ENCODE assay signal across 15 cellular contexts in genomic region chr4:5125326-5125725, GRCh38.
DNase-seq lines count a peak whose midpoint lies in the region; ATAC-seq and TF ChIP-seq lines count a peak whose summit lies in the region.
"Had no signal": no experiment of that assay in that cellular context is flagged by ENCODE, and none has a peak within 500 bp of the region (broad histone marks: within the 10 kb centered on the region; RNA-seq: fewer than 3 reads in every experiment).

No MANE protein-coding gene starts in this region.

- no peak for ATAC-seq in HG03159 (IDR thresholded peaks at IDR 0.05; ENCODE audit: unreplicated experiment)

- peaks cover 10% of the 10 kb centered on the region for H3K27me3 Mint-ChIP-seq in activated CD4-positive, alpha-beta memory T cell treated with anti-CD3 and anti-CD28 coated beads for 36 hours
- H3K27me3 Mint-ChIP-seq: IgD-negative memory B cell had no signal

- TF ChIP-seq CTCF in WERI-Rb-1 (IDR thresholded peaks at IDR 0.05; ENCODE audit: low read depth, low read length): no peak
- no peak for TF ChIP-seq CTCF in testis (IDR thresholded peaks at IDR 0.05)

- no peak for TF ChIP-seq POLR2A in testis (IDR thresholded peaks at IDR 0.05)

- H3K36me3 ChIP-seq in WERI-Rb-1 (no peaks in the 10 kb centered on the region), testis (ENCODE audit: low read depth, missing control alignments) (no peaks in the 10 kb centered on the region)

- H3K4me3 Mint-ChIP-seq in activated CD4-positive, alpha-beta memory T cell treated with anti-CD3 and anti-CD28 coated beads for 36 hours: no peak overlapping the region
- H3K4me3 Mint-ChIP-seq: IgD-negative memory B cell had no signal

- DNase-seq in NCI-H1417 (lab: John Stamatoyannopoulos, UW) (peak; percentile 62 to 80 (median 62)), NCI-H1417 treated with DMSO at 0.1 percent for 48 hours (lab: John Stamatoyannopoulos, UW) (no peak), NCI-H1105 (lab: John Stamatoyannopoulos, UW) (peak; percentile 20), NCI-H748 (lab: John Stamatoyannopoulos, UW; ENCODE audit: unreplicated experiment) (peak; percentile 81), WERI-Rb-1 (peak; percentile 65), testis (no peak)
- no peak for DNase-seq in activated CD4-positive, alpha-beta memory T cell treated with anti-CD3 and anti-CD28 coated beads for 36 hours
- DNase-seq: Caco-2, GM23248, NCI-H1694 treated with DMSO at 0.1 percent for 48 hours, PC-9, T-helper 2 cell had no signal

- H3K4me1 Mint-ChIP-seq in activated CD4-positive, alpha-beta memory T cell treated with anti-CD3 and anti-CD28 coated beads for 36 hours (ENCODE audit: low read depth): no peaks in the 10 kb centered on the region
- H3K4me1 Mint-ChIP-seq: IgD-negative memory B cell had no signal

- H3K4me3 ChIP-seq in WERI-Rb-1 (ENCODE audit: low read depth, low read length): no peak overlapping the region
- H3K4me3 ChIP-seq in testis: no peak overlapping the region
- H3K4me3 ChIP-seq: GM23248, PC-9 had no signal

- H3K9me3 ChIP-seq in WERI-Rb-1 (ENCODE audit: severe bottlenecking): no peaks in the 10 kb centered on the region
- no peaks in the 10 kb centered on the region for H3K9me3 ChIP-seq in testis
- H3K9me3 ChIP-seq: Caco-2 had no signal

- intact Hi-C loops in testis (cut with DNase I; ENCODE audit: low total_unique reads): no loop called here
- intact Hi-C loops in activated CD4-positive, alpha-beta memory T cell treated with anti-CD3 and anti-CD28 coated beads for 36 hours (cut with micrococcal nuclease): no loop called here

- WGBS in testis, 2 donors: 62 to 70% methylated on average over 5 of the region's 5 CpGs

- no peaks in the 10 kb centered on the region for H3K9me3 Mint-ChIP-seq in activated CD4-positive, alpha-beta memory T cell treated with anti-CD3 and anti-CD28 coated beads for 36 hours

- H3K27me3 ChIP-seq in WERI-Rb-1 (ENCODE audit: insufficient read depth, low read depth, severe bottlenecking): no peaks in the 10 kb centered on the region
- H3K27me3 ChIP-seq in testis: no peaks in the 10 kb centered on the region

- CTCF ChIA-PET in activated CD4-positive, alpha-beta memory T cell treated with anti-CD3 and anti-CD28 coated beads for 36 hours (lab: Charles Lee): no interaction called here

- H3K27ac ChIP-seq in WERI-Rb-1 (no peak overlapping the region), testis (no peak overlapping the region)
- H3K27ac ChIP-seq: C4-2B, GM23248, PC-9 had no signal

- no peaks in the 10 kb centered on the region for H3K4me1 ChIP-seq in testis

- POLR2A ChIA-PET in activated CD4-positive, alpha-beta memory T cell treated with anti-CD3 and anti-CD28 coated beads for 36 hours (lab: Charles Lee): no interaction called here

- H3K36me3 Mint-ChIP-seq in activated CD4-positive, alpha-beta memory T cell treated with anti-CD3 and anti-CD28 coated beads for 36 hours: no peaks in the 10 kb centered on the region
- H3K36me3 Mint-ChIP-seq: IgD-negative memory B cell had no signal

- H3K27ac Mint-ChIP-seq in activated CD4-positive, alpha-beta memory T cell treated with anti-CD3 and anti-CD28 coated beads for 36 hours: no peak overlapping the region
- H3K27ac Mint-ChIP-seq: IgD-negative memory B cell had no signal

Comparison
In these comparisons a context has a peak if more than half of its experiments do, and no peak if none do; other contexts are left out.
1. DNase-seq: peak in NCI-H1417 (3 of 3), NCI-H1105 (single experiment), NCI-H748 (single experiment) and WERI-Rb-1 (single experiment); none in NCI-H1417 treated with DMSO at 0.1 percent for 48 hours (single experiment), testis (single experiment) and activated CD4-positive, alpha-beta memory T cell treated with anti-CD3 and anti-CD28 coated beads for 36 hours (single experiment).